1 cellular context compared by ENCODE assay signal in the genomic region with DNA sequence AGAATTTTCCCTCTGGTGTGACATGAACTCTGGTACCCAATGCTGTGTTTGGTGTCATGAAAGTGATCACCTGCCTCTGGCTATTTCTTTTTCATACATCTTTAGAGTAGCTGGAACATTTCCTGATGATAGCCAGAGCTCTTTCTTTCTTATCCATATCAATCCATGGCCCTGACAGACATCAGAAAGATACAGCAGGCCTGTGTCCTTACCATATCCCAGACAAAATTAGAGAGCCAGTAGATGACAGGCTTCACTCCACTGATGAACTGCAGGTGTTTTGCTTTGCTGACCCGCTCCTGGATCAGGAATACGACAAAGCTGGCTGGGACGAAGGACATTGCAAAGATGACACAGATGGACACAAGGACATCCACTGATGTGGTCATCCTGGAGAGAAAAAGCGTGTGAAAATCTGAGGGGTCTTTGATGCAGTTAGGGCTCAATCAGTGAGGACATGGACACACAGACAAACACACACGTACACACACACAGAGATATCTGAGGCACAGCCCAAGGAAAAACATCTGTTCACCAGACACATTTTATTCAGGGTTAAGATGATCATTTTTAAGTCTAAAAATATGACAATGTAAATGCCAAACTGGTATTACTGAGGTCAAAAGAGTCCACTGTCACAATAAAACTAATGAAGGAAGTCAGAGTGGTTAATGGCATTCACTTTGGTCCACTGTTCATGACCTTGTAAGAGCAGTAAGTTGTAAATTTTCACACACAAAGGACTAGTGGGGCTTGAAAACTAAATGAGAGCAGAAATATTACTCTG.
TF ChIP-seq lines count a peak whose summit lies in the region.

No MANE protein-coding gene starts in this region.

TF ChIP-seq in K562, 482 proteins besides CTCF, POLR2A, EP300 and RAD21:
- TF ChIP-seq U2AF2 (optimal IDR thresholded peaks at IDR 0.05; ENCODE audit: low read depth, low read length) (no peak), CXXC5 (CRISPR knock-in tag; IDR thresholded peaks at IDR 0.05) (no peak), KLF16 (IDR thresholded peaks at IDR 0.05) (no peak), ZNF146 (CRISPR knock-in tag; IDR thresholded peaks at IDR 0.05; ENCODE audit: unreplicated experiment) (no peak), ZNF644 (tag; IDR thresholded peaks at IDR 0.05; ENCODE audit: low read depth) (no peak)
- TF ChIP-seq, protein P1, sequence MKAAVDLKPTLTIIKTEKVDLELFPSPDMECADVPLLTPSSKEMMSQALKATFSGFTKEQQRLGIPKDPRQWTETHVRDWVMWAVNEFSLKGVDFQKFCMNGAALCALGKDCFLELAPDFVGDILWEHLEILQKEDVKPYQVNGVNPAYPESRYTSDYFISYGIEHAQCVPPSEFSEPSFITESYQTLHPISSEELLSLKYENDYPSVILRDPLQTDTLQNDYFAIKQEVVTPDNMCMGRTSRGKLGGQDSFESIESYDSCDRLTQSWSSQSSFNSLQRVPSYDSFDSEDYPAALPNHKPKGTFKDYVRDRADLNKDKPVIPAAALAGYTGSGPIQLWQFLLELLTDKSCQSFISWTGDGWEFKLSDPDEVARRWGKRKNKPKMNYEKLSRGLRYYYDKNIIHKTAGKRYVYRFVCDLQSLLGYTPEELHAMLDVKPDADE (conservative IDR thresholded peaks at IDR 0.05; ENCODE audit: control insufficient read depth, low read depth, low read length) = no peak
TF ChIP-seq in K562: peak in this region for 0.
